20 cellular contexts compared by ENCODE assay signal in genomic region chr16:27273330-27273669, GRCh38. TPM values are rescaled to one million over a fixed set of nuclear protein-coding genes. Genes with fewer than 3 reads are reported as not detected.
A peak's percentile ranks its signal among the peaks of the same experiment; 100 is the strongest.
DNase-seq lines count a peak whose midpoint lies in the region; ATAC-seq and TF ChIP-seq lines count a peak whose summit lies in the region.
"Had no signal": no experiment of that assay in that cellular context is flagged by ENCODE, and none has a peak within 500 bp of the region (broad histone marks: within the 10 kb centered on the region; RNA-seq: fewer than 3 reads in every experiment).

No MANE protein-coding gene starts in this region.

- 0 out of 2 replicates have a peak overlapping the region, but pooled peaks have one; percentile 1 for H3K4ac ChIP-seq in IMR-90 (ENCODE audit: low read depth, low read length)

- peaks cover 5 to 16% of the 10 kb centered on the region in 2 experiments for H3K79me1 ChIP-seq in IMR-90 (ENCODE audit: low read depth in 1 of 2, low read length in 2 of 2)

- H3K4me3 ChIP-seq in IMR-90 (ENCODE audit: insufficient read depth, low read depth, low read length), result no peak overlapping the region
- H3K4me3 ChIP-seq: colonic mucosa, MG63, right lobe of liver, SJSA1, transverse colon had no signal

- H3K18ac ChIP-seq in IMR-90 (ENCODE audit: low read depth, low read length), result no peak overlapping the region

- H3K27ac ChIP-seq in IMR-90 (ENCODE audit: insufficient read depth, low read length), result no peak overlapping the region
- H3K27ac ChIP-seq: colonic mucosa, right lobe of liver, SJSA1 had no signal

- H3K4me2 ChIP-seq in IMR-90 (ENCODE audit: low read depth, low read length), result no peak overlapping the region

- peaks cover 72% of the 10 kb centered on the region for H3K4me1 Mint-ChIP-seq in activated naive CD8-positive, alpha-beta T cell (ENCODE audit: low read depth)
- no peaks in the 10 kb centered on the region for H3K4me1 Mint-ChIP-seq in nephron progenitor cell

- 0 out of 2 replicates have a peak overlapping the region, but pooled peaks have one; percentile 61 for H3K14ac ChIP-seq in IMR-90 (replicated peaks; ENCODE audit: low read depth, low read length)

- no peaks in the 10 kb centered on the region for H3K9me3 Mint-ChIP-seq in activated naive CD8-positive, alpha-beta T cell (ENCODE audit: low read depth)
- H3K9me3 Mint-ChIP-seq in nephron progenitor cell, result peaks cover 7% of the 10 kb centered on the region

- peak overlapping the region; percentile 19; the same call in 1 of the 3 replicates for H2BK15ac ChIP-seq in IMR-90 (ENCODE audit: low read depth, low read length)

- H3K56ac ChIP-seq in IMR-90 (ENCODE audit: extremely low read depth, insufficient read depth, low read length), result no peak overlapping the region

- intact Hi-C loops in IMR-90 (cut with micrococcal nuclease) (no loop called here), Right ventricle myocardium superior (cut with DNase I) (no loop called here)

- no peak overlapping the region for H2AFZ ChIP-seq in IMR-90 (replicated peaks; ENCODE audit: low read length, poor library complexity)

- ATAC-seq in IMR-90 (ENCODE audit: low read depth), result no peak
- no peak for ATAC-seq in GM21367 (IDR thresholded peaks at IDR 0.05; ENCODE audit: unreplicated experiment)
- ATAC-seq in Right ventricle myocardium superior (ENCODE audit: poor library complexity), result no peak

- no peaks in the 10 kb centered on the region for H3K36me3 ChIP-seq in IMR-90 (ENCODE audit: control insufficient read depth, insufficient read depth, low read length)
- H3K36me3 ChIP-seq: colonic mucosa, MG63, right lobe of liver, SJSA1, transverse colon had no signal

- no peak overlapping the region for H3K9ac ChIP-seq in IMR-90 (ENCODE audit: low read depth, low read length)

- peak; percentile 14 for DNase-seq in activated CD4-positive, CD25-positive, alpha-beta regulatory T cell treated with anti-CD3 and anti-CD28 coated beads, Interleukin-2, amount 50 U/mL, for 72 hours
- no peak for DNase-seq in activated CD4-positive, CD25-positive, alpha-beta regulatory T cell (lab: John Stamatoyannopoulos, UW)
- no peak for DNase-seq in IMR-90
- no peak for DNase-seq in nephron progenitor cell
- DNase-seq in T1000 (lab: John Stamatoyannopoulos, UW), result no peak
- no peak for DNase-seq in Right ventricle myocardium superior
- DNase-seq: 8988T; GF-D8; glutamatergic neuron; H7; NCI-H1694 treated with DMSO at 0.1 percent for 48 hours; stimulated activated CD4-positive, alpha-beta T cell treated with anti-CD3 and anti-CD28 coated beads, Interleukin-2, amount 100 ng/mL, for 48 hours had no signal

- in situ Hi-C loops in IMR-90 (cut with MboI; ENCODE audit: low sequenced_read_pairs), result no loop called here

- H3K4me1 ChIP-seq in IMR-90 (ENCODE audit: control insufficient read depth, insufficient read depth, low read length), result no peaks in the 10 kb centered on the region

- no peak overlapping the region for H4K91ac ChIP-seq in IMR-90 (ENCODE audit: insufficient read depth, low read depth, low read length)

- no peak for TF ChIP-seq POLR2A in IMR-90 (IDR thresholded peaks at IDR 0.05; ENCODE audit: low read depth, low read length)

- H3K27me3 ChIP-seq in IMR-90 (ENCODE audit: control insufficient read depth, insufficient read depth, low read length), result no peaks in the 10 kb centered on the region
- H3K27me3 ChIP-seq: colonic mucosa, MG63, right lobe of liver, SJSA1, transverse colon had no signal

- CTCF ChIA-PET in IMR-90 (lab: Yijun Ruan, JAX), result no interaction called here

- H3K27ac Mint-ChIP-seq in activated naive CD8-positive, alpha-beta T cell, result peak overlapping the region; percentile 98
- H3K27ac Mint-ChIP-seq in nephron progenitor cell, result peak overlapping the region; percentile 66
- H3K27ac Mint-ChIP-seq: memory B cell had no signal

- TF ChIP-seq CTCF in IMR-90 (conservative IDR thresholded peaks at IDR 0.05; ENCODE audit: low read depth, low read length) (no peak), nephron progenitor cell (IDR thresholded peaks at IDR 0.05) (no peak)

- H4K5ac ChIP-seq in IMR-90 (ENCODE audit: low read depth, low read length), result no peak overlapping the region; the same call in 1 of the 2 replicates

- BruUV-seq in IMR-90 (replicated peaks; lab: Mats Ljungman, UMichigan), result no TSS peak

- peaks cover 14% of the 10 kb centered on the region; the same call in 1 of the 2 replicates for H3K9me1 ChIP-seq in IMR-90 (ENCODE audit: insufficient read depth, low read length)

- peaks cover 6% of the 10 kb centered on the region for H3K36me3 Mint-ChIP-seq in activated naive CD8-positive, alpha-beta T cell
- peaks cover 4% of the 10 kb centered on the region for H3K36me3 Mint-ChIP-seq in nephron progenitor cell (ENCODE audit: low read depth)

- H2AK9ac ChIP-seq in IMR-90 (replicated peaks; ENCODE audit: low read depth, low read length, poor library complexity), result no peak overlapping the region

- H3K23ac ChIP-seq in IMR-90 (ENCODE audit: low read depth, low read length), result 0 out of 2 replicates have a peak overlapping the region, but pooled peaks have one; percentile 46

- H3K9me3 ChIP-seq in IMR-90 (ENCODE audit: control insufficient read depth, insufficient read depth, low read length), result no peaks in the 10 kb centered on the region
- H3K9me3 ChIP-seq: colonic mucosa, right lobe of liver, SJSA1, transverse colon had no signal

- no CpG with 5 or more reads among the region's 4 CpGs for WGBS in IMR-90 (ENCODE audit: extremely low coverage in 2 of 2, insufficient read length in 1 of 2), 2 experiments

- H4K20me1 ChIP-seq in IMR-90 (ENCODE audit: insufficient read depth, low read length), result no peaks in the 10 kb centered on the region

- dilution Hi-C loops in IMR-90 (cut with HindIII; ENCODE audit: low sequenced_read_pairs, unreplicated experiment), result no loop called here

- H4K8ac ChIP-seq in IMR-90 (ENCODE audit: low read depth in 2 of 2, low read length in 2 of 2), result no peak overlapping the region

- POLR2A ChIA-PET in IMR-90 (lab: Charles Lee; ENCODE audit: unreplicated experiment), result no interaction called here

- no peaks in the 10 kb centered on the region for H3K27me3 Mint-ChIP-seq in activated naive CD8-positive, alpha-beta T cell
- H3K27me3 Mint-ChIP-seq in nephron progenitor cell (ENCODE audit: low read depth, poor library complexity), result no peaks in the 10 kb centered on the region
- H3K27me3 Mint-ChIP-seq: memory B cell had no signal

- no peak overlapping the region for H2BK5ac ChIP-seq in IMR-90 (ENCODE audit: low read depth, low read length, poor library complexity, severe bottlenecking)

- no peak for TF ChIP-seq RAD21 in IMR-90 (IDR thresholded peaks at IDR 0.05; ENCODE audit: low read length)

- H3K4me3 Mint-ChIP-seq in activated naive CD8-positive, alpha-beta T cell, result peak overlapping the region; percentile 72
- no peak overlapping the region for H3K4me3 Mint-ChIP-seq in nephron progenitor cell
- H3K4me3 Mint-ChIP-seq: memory B cell had no signal

- H2AK5ac ChIP-seq in IMR-90 (ENCODE audit: low read depth, low read length), result no peak overlapping the region

- H2BK20ac ChIP-seq in IMR-90 (ENCODE audit: low read depth, low read length), result no peak overlapping the region

- peak overlapping the region; percentile 49; the same call in 1 of the 2 replicates for H2BK120ac ChIP-seq in IMR-90 (ENCODE audit: low read depth, low read length)

TF ChIP-seq in IMR-90, 13 proteins besides CTCF, POLR2A, EP300 and RAD21:
- TF ChIP-seq RCOR1 (IDR thresholded peaks at IDR 0.05; ENCODE audit: insufficient replicate concordance, low read length), result no peak
- TF ChIP-seq NFE2L2 (IDR thresholded peaks at IDR 0.05; ENCODE audit: low read depth, low read length), result no peak
- no peak for TF ChIP-seq FOS (IDR thresholded peaks at IDR 0.05; ENCODE audit: low read depth, low read length)
- TF ChIP-seq MAFK (IDR thresholded peaks at IDR 0.05; ENCODE audit: low read depth, low read length), result no peak
- no peak for TF ChIP-seq CHD1 (IDR thresholded peaks at IDR 0.05; ENCODE audit: low read depth, low read length)
- no peak for TF ChIP-seq CEBPB (IDR thresholded peaks at IDR 0.05; ENCODE audit: low read depth, low read length)
- TF ChIP-seq MAZ (IDR thresholded peaks at IDR 0.05; ENCODE audit: borderline replicate concordance, low read depth, low read length), result no peak
- TF ChIP-seq RFX5 (IDR thresholded peaks at IDR 0.05; ENCODE audit: low read depth, low read length), result no peak

RNA-seq across cellular contexts. Expression of gene NSMCE1, which starts 4.7 kb away (rescaled TPM):
- 120 and 130 TPM in 2 replicates for total RNA-seq in IMR-90 (2012; rRNA removed)
- 47.5 and 48.0 TPM in 2 replicates for polyA plus RNA-seq in IMR-90 (2012; rRNA removed)
- 36.6 and 48.8 TPM in 2 replicates for polyA plus RNA-seq in IMR-90 (2012; cell fraction: cytosol; rRNA removed)
- 13.4 and 21.5 TPM in 2 replicates for polyA plus RNA-seq in IMR-90 (2012; cell fraction: nucleus; rRNA removed; ENCODE audit: low replicate concordance)
- 36.0 TPM for total RNA-seq in Right ventricle myocardium superior

RNA-seq across cellular contexts. Expression of gene IL4R, which starts 40.5 kb away (rescaled TPM):
- total RNA-seq in IMR-90 (2012; rRNA removed), result 6.3 and 8.3 TPM in 2 replicates
- 18.7 and 21.5 TPM in 2 replicates for polyA plus RNA-seq in IMR-90 (2012; rRNA removed)
- 10.3 and 18.0 TPM in 2 replicates for polyA plus RNA-seq in IMR-90 (2012; cell fraction: cytosol; rRNA removed)
- polyA plus RNA-seq in IMR-90 (2012; cell fraction: nucleus; rRNA removed; ENCODE audit: low replicate concordance), result 32.7 and 42.5 TPM in 2 replicates
- 8.2 TPM for total RNA-seq in Right ventricle myocardium superior
